1 cellular context compared by ENCODE assay signal in the genomic region with DNA sequence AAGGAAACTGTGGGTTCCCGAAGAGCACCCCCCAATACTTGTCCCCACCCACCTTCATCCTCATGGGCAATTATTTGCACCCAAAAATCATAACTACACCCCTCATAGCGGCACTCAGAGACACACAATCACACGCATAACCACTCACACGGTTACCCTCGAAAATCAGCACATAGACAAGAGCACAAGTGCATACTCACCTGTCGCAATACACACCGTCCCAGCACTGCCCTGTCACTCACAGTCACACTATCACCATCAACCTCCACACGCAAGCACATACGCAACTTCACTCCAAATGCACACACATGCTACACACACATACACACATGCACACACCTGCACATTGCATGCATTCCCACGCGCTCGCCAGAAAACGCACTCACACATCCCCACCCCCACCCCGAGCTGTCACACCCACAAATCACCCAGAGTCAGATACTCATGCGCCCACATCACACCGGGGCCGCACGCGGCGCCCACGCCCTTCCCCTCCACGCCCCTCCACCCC.
TF ChIP-seq lines count a peak whose summit lies in the region.

No MANE protein-coding gene starts in this region.

TF ChIP-seq in HEK293, 187 proteins besides CTCF, POLR2A, EP300 and RAD21 (continued from another document and continues in another):
- TF ChIP-seq, protein P1, sequence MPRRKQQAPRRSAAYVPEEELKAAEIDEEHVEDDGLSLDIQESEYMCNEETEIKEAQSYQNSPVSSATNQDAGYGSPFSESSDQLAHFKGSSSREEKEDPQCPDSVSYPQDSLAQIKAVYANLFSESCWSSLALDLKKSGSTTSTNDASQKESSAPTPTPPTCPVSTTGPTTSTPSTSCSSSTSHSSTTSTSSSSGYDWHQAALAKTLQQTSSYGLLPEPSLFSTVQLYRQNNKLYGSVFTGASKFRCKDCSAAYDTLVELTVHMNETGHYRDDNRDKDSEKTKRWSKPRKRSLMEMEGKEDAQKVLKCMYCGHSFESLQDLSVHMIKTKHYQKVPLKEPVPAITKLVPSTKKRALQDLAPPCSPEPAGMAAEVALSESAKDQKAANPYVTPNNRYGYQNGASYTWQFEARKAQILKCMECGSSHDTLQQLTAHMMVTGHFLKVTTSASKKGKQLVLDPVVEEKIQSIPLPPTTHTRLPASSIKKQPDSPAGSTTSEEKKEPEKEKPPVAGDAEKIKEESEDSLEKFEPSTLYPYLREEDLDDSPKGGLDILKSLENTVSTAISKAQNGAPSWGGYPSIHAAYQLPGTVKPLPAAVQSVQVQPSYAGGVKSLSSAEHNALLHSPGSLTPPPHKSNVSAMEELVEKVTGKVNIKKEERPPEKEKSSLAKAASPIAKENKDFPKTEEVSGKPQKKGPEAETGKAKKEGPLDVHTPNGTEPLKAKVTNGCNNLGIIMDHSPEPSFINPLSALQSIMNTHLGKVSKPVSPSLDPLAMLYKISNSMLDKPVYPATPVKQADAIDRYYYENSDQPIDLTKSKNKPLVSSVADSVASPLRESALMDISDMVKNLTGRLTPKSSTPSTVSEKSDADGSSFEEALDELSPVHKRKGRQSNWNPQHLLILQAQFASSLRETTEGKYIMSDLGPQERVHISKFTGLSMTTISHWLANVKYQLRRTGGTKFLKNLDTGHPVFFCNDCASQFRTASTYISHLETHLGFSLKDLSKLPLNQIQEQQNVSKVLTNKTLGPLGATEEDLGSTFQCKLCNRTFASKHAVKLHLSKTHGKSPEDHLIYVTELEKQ (tag by site-specific recombination; IDR thresholded peaks at IDR 0.05; ENCODE audit: borderline replicate concordance): 0 out of 2 replicates have a peak, but pooled peaks have one; percentile 36
- TF ChIP-seq ZNF202 (tag by site-specific recombination; IDR thresholded peaks at IDR 0.05; ENCODE audit: borderline replicate concordance): no peak
- TF ChIP-seq ZNF777 (tag by site-specific recombination; IDR thresholded peaks at IDR 0.05; ENCODE audit: borderline replicate concordance): 0 out of 2 replicates have a peak, but pooled peaks have one; percentile 17
- peak; percentile 67 for TF ChIP-seq KLF8 (tag by site-specific recombination; IDR thresholded peaks at IDR 0.05)
- TF ChIP-seq, protein P2, sequence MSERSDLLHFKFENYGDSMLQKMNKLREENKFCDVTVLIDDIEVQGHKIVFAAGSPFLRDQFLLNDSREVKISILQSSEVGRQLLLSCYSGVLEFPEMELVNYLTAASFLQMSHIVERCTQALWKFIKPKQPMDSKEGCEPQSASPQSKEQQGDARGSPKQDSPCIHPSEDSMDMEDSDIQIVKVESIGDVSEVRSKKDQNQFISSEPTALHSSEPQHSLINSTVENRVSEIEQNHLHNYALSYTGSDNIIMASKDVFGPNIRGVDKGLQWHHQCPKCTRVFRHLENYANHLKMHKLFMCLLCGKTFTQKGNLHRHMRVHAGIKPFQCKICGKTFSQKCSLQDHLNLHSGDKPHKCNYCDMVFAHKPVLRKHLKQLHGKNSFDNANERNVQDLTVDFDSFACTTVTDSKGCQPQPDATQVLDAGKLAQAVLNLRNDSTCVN (tag by site-specific recombination; optimal IDR thresholded peaks at IDR 0.05): peak; percentile 25
- TF ChIP-seq SCRT2 (tag by site-specific recombination; IDR thresholded peaks at IDR 0.05): peak; percentile 83
- TF ChIP-seq ZNF76 (tag by site-specific recombination; IDR thresholded peaks at IDR 0.05; ENCODE audit: borderline replicate concordance, low read depth): peak; percentile 37; the same call in 1 of the 2 replicates
- TF ChIP-seq ZNF311 (tag by site-specific recombination; IDR thresholded peaks at IDR 0.05; ENCODE audit: borderline replicate concordance): peak; percentile 61; the same call in 1 of the 2 replicates
- 0 out of 2 replicates have a peak, but pooled peaks have one; percentile 12 for TF ChIP-seq ZNF707 (tag by site-specific recombination; IDR thresholded peaks at IDR 0.05)
- TF ChIP-seq, protein P3, sequence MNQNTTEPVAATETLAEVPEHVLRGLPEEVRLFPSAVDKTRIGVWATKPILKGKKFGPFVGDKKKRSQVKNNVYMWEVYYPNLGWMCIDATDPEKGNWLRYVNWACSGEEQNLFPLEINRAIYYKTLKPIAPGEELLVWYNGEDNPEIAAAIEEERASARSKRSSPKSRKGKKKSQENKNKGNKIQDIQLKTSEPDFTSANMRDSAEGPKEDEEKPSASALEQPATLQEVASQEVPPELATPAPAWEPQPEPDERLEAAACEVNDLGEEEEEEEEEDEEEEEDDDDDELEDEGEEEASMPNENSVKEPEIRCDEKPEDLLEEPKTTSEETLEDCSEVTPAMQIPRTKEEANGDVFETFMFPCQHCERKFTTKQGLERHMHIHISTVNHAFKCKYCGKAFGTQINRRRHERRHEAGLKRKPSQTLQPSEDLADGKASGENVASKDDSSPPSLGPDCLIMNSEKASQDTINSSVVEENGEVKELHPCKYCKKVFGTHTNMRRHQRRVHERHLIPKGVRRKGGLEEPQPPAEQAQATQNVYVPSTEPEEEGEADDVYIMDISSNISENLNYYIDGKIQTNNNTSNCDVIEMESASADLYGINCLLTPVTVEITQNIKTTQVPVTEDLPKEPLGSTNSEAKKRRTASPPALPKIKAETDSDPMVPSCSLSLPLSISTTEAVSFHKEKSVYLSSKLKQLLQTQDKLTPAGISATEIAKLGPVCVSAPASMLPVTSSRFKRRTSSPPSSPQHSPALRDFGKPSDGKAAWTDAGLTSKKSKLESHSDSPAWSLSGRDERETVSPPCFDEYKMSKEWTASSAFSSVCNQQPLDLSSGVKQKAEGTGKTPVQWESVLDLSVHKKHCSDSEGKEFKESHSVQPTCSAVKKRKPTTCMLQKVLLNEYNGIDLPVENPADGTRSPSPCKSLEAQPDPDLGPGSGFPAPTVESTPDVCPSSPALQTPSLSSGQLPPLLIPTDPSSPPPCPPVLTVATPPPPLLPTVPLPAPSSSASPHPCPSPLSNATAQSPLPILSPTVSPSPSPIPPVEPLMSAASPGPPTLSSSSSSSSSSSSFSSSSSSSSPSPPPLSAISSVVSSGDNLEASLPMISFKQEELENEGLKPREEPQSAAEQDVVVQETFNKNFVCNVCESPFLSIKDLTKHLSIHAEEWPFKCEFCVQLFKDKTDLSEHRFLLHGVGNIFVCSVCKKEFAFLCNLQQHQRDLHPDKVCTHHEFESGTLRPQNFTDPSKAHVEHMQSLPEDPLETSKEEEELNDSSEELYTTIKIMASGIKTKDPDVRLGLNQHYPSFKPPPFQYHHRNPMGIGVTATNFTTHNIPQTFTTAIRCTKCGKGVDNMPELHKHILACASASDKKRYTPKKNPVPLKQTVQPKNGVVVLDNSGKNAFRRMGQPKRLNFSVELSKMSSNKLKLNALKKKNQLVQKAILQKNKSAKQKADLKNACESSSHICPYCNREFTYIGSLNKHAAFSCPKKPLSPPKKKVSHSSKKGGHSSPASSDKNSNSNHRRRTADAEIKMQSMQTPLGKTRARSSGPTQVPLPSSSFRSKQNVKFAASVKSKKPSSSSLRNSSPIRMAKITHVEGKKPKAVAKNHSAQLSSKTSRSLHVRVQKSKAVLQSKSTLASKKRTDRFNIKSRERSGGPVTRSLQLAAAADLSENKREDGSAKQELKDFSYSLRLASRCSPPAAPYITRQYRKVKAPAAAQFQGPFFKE (tag by site-specific recombination; IDR thresholded peaks at IDR 0.05; ENCODE audit: borderline replicate concordance): peak; percentile 86; the same call in 1 of the 2 replicates
- TF ChIP-seq ZNF571 (tag by site-specific recombination; IDR thresholded peaks at IDR 0.05): no peak
- TF ChIP-seq, protein P4, sequence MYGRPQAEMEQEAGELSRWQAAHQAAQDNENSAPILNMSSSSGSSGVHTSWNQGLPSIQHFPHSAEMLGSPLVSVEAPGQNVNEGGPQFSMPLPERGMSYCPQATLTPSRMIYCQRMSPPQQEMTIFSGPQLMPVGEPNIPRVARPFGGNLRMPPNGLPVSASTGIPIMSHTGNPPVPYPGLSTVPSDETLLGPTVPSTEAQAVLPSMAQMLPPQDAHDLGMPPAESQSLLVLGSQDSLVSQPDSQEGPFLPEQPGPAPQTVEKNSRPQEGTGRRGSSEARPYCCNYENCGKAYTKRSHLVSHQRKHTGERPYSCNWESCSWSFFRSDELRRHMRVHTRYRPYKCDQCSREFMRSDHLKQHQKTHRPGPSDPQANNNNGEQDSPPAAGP (tag by site-specific recombination; IDR thresholded peaks at IDR 0.05): 0 out of 2 replicates have a peak, but pooled peaks have one; percentile 21
- TF ChIP-seq, protein P5, sequence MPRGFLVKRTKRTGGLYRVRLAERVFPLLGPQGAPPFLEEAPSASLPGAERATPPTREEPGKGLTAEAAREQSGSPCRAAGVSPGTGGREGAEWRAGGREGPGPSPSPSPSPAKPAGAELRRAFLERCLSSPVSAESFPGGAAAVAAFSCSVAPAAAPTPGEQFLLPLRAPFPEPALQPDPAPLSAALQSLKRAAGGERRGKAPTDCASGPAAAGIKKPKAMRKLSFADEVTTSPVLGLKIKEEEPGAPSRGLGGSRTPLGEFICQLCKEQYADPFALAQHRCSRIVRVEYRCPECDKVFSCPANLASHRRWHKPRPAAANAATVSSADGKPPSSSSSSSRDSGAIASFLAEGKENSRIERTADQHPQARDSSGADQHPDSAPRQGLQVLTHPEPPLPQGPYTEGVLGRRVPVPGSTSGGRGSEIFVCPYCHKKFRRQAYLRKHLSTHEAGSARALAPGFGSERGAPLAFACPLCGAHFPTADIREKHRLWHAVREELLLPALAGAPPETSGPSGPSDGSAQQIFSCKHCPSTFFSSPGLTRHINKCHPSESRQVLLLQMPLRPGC (tag by site-specific recombination; IDR thresholded peaks at IDR 0.05): 0 out of 2 replicates have a peak, but pooled peaks have one; percentile 16
- peak; percentile 80; the same call in 1 of the 2 replicates for TF ChIP-seq ZNF785 (tag by site-specific recombination; IDR thresholded peaks at IDR 0.05)
- TF ChIP-seq ZNF248 (tag by site-specific recombination; IDR thresholded peaks at IDR 0.05): 0 out of 2 replicates have a peak, but pooled peaks have one; percentile 44
- peak; percentile 10; the same call in 1 of the 2 replicates for TF ChIP-seq ZBTB20 (tag by site-specific recombination; IDR thresholded peaks at IDR 0.05)
- TF ChIP-seq, protein P6, sequence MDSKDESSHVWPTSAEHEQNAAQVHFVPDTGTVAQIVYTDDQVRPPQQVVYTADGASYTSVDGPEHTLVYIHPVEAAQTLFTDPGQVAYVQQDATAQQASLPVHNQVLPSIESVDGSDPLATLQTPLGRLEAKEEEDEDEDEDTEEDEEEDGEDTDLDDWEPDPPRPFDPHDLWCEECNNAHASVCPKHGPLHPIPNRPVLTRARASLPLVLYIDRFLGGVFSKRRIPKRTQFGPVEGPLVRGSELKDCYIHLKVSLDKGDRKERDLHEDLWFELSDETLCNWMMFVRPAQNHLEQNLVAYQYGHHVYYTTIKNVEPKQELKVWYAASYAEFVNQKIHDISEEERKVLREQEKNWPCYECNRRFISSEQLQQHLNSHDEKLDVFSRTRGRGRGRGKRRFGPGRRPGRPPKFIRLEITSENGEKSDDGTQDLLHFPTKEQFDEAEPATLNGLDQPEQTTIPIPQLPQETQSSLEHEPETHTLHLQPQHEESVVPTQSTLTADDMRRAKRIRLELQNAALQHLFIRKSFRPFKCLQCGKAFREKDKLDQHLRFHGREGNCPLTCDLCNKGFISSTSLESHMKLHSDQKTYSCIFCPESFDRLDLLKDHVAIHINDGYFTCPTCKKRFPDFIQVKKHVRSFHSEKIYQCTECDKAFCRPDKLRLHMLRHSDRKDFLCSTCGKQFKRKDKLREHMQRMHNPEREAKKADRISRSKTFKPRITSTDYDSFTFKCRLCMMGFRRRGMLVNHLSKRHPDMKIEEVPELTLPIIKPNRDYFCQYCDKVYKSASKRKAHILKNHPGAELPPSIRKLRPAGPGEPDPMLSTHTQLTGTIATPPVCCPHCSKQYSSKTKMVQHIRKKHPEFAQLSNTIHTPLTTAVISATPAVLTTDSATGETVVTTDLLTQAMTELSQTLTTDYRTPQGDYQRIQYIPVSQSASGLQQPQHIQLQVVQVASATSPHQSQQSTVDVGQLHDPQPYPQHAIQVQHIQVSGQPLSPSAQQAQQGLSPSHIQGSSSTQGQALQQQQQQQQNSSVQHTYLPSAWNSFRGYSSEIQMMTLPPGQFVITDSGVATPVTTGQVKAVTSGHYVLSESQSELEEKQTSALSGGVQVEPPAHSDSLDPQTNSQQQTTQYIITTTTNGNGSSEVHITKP (tag by site-specific recombination; IDR thresholded peaks at IDR 0.05): no peak
- TF ChIP-seq KLF1 (tag by site-specific recombination; IDR thresholded peaks at IDR 0.05): peak; percentile 79
- TF ChIP-seq ZNF768 (tag by site-specific recombination; IDR thresholded peaks at IDR 0.05): no peak
- TF ChIP-seq, protein P7, sequence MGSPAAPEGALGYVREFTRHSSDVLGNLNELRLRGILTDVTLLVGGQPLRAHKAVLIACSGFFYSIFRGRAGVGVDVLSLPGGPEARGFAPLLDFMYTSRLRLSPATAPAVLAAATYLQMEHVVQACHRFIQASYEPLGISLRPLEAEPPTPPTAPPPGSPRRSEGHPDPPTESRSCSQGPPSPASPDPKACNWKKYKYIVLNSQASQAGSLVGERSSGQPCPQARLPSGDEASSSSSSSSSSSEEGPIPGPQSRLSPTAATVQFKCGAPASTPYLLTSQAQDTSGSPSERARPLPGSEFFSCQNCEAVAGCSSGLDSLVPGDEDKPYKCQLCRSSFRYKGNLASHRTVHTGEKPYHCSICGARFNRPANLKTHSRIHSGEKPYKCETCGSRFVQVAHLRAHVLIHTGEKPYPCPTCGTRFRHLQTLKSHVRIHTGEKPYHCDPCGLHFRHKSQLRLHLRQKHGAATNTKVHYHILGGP (tag by site-specific recombination; IDR thresholded peaks at IDR 0.05): no peak
- 0 out of 2 replicates have a peak, but pooled peaks have one; percentile 28 for TF ChIP-seq ZNF600 (tag by site-specific recombination; IDR thresholded peaks at IDR 0.05)
- peak; percentile 77 for TF ChIP-seq KLF9 (tag by site-specific recombination; IDR thresholded peaks at IDR 0.05; ENCODE audit: low read depth)
- TF ChIP-seq EGR2 (tag by site-specific recombination; IDR thresholded peaks at IDR 0.05; ENCODE audit: low read depth): peak; percentile 97
- TF ChIP-seq ZNF157 (tag by site-specific recombination; IDR thresholded peaks at IDR 0.05): 0 out of 2 replicates have a peak, but pooled peaks have one; percentile 24
- TF ChIP-seq ZNF266 (tag by site-specific recombination; IDR thresholded peaks at IDR 0.05; ENCODE audit: low read depth): peak; percentile 21; the same call in 1 of the 2 replicates
- peak; percentile 63 for TF ChIP-seq PRDM1 (tag by site-specific recombination; IDR thresholded peaks at IDR 0.05)
- TF ChIP-seq, protein P8, sequence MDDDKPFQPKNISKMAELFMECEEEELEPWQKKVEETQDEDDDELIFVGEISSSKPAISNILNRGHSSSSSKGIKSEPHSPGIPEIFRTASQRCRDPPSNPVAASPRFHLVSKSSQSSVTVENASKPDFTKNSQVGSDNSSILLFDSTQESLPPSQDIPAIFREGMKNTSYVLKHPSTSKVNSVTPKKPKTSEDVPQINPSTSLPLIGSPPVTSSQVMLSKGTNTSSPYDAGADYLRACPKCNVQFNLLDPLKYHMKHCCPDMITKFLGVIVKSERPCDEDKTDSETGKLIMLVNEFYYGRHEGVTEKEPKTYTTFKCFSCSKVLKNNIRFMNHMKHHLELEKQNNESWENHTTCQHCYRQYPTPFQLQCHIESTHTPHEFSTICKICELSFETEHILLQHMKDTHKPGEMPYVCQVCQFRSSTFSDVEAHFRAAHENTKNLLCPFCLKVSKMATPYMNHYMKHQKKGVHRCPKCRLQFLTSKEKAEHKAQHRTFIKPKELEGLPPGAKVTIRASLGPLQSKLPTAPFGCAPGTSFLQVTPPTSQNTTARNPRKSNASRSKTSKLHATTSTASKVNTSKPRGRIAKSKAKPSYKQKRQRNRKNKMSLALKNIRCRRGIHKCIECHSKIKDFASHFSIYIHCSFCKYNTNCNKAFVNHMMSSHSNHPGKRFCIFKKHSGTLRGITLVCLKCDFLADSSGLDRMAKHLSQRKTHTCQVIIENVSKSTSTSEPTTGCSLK (tag by site-specific recombination; IDR thresholded peaks at IDR 0.05): peak; percentile 52; the same call in 1 of the 2 replicates
